In the genomic region with DNA sequence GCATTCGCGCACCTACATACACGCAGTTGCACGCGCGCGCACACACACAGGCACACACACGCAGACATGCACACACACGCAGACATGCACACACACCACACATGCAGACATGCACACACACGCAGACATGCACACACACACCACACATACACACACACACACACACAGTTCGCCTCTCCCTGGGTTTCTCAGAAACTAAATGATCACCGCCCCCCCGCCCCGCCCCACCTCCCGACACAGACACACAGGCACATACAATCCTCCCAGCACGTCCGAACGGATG, we compare ENCODE assay signal across 9 cellular contexts. TPM values are rescaled to one million over a fixed set of nuclear protein-coding genes. Genes with fewer than 3 reads are reported as not detected.
DNase-seq lines count a peak whose midpoint lies in the region; ATAC-seq and TF ChIP-seq lines count a peak whose summit lies in the region.
"Had no signal": no experiment of that assay in that cellular context is flagged by ENCODE, and none has a peak within 500 bp of the region (broad histone marks: within the 10 kb centered on the region; RNA-seq: fewer than 3 reads in every experiment).

No MANE protein-coding gene starts in this region.

- no peaks in the 10 kb centered on the region for H3K9me2 ChIP-seq in SK-N-SH

- peaks cover 71% of the 10 kb centered on the region for H3K27me3 Mint-ChIP-seq in activated naive CD4-positive, alpha-beta T cell treated with anti-CD3 and anti-CD28 coated beads, Interleukin-2, amount 10 ng/mL, durations not matched to agents 7 days and 5 days

- no peak for TF ChIP-seq EP300 in SK-N-SH (IDR thresholded peaks at IDR 0.05; ENCODE audit: borderline replicate concordance in 1 of 2, low read depth in 1 of 2, low read length in 1 of 2)

- CTCF ChIA-PET in SK-N-SH (lab: Yijun Ruan, JAX): no interaction called here
- CTCF ChIA-PET in activated naive CD4-positive, alpha-beta T cell treated with anti-CD3 and anti-CD28 coated beads, Interleukin-2, amount 10 ng/mL, durations not matched to agents 7 days and 5 days (lab: Charles Lee): interaction anchor here (1.1 kb wide), 1 partner anchor 52 kb away, joined by 4 read pairs; no protein-coding TSS in a partner anchor

- DNase-seq in SK-N-SH (no peak), HCEC 1CT (no peak), SHP77 treated with DMSO at 0.1 percent for 48 hours (lab: John Stamatoyannopoulos, UW) (no peak)
- peak; percentile 61 for DNase-seq in activated naive CD4-positive, alpha-beta T cell treated with anti-CD3 and anti-CD28 coated beads, Interleukin-2, amount 10 ng/mL, durations not matched to agents 7 days and 5 days
- peak; percentile 61 for DNase-seq in stimulated activated naive CD4-positive, alpha-beta T cell treated with Interleukin-2 at 50 U/mL for 16 hours (lab: John Stamatoyannopoulos, UW)

- H3K4me1 ChIP-seq in SK-N-SH (ENCODE audit: control insufficient read depth in 1 of 2, insufficient read depth in 2 of 2, low read depth in 1 of 2, low read length in 1 of 2) (peaks cover 0 to 10% of the 10 kb centered on the region in 2 experiments; a peak in 1 of 4 replicates), iPS-20b (ENCODE audit: insufficient read depth, low read length) (peaks cover 14% of the 10 kb centered on the region; the same call in 1 of the 2 replicates)

- H3K4me2 ChIP-seq in SK-N-SH: peak overlapping the region; percentile 93; the same call in 1 of the 2 replicates

- H3K4me1 Mint-ChIP-seq in activated naive CD4-positive, alpha-beta T cell treated with anti-CD3 and anti-CD28 coated beads, Interleukin-2, amount 10 ng/mL, durations not matched to agents 7 days and 5 days: peaks cover 51% of the 10 kb centered on the region

- no peaks in the 10 kb centered on the region for H3K9me3 ChIP-seq in SK-N-SH
- no peaks in the 10 kb centered on the region for H3K9me3 ChIP-seq in iPS-20b (ENCODE audit: insufficient read depth, low read depth, low read length)

- H3K79me2 ChIP-seq in SK-N-SH (ENCODE audit: insufficient read depth): no peaks in the 10 kb centered on the region

- H3K4me3 Mint-ChIP-seq in activated naive CD4-positive, alpha-beta T cell treated with anti-CD3 and anti-CD28 coated beads, Interleukin-2, amount 10 ng/mL, durations not matched to agents 7 days and 5 days: peak overlapping the region; percentile 91

- peaks cover 5% of the 10 kb centered on the region for H3F3A ChIP-seq in SK-N-SH (replicated peaks; ENCODE audit: insufficient read depth)

- H3K36me3 Mint-ChIP-seq in activated naive CD4-positive, alpha-beta T cell treated with anti-CD3 and anti-CD28 coated beads, Interleukin-2, amount 10 ng/mL, durations not matched to agents 7 days and 5 days: peaks cover 28% of the 10 kb centered on the region

- H3K27me3 ChIP-seq in SK-N-SH (ENCODE audit: insufficient read depth) (peaks cover 42% of the 10 kb centered on the region), iPS-20b (ENCODE audit: insufficient read depth, low read length) (peaks cover 75% of the 10 kb centered on the region)

- no peak for TF ChIP-seq CTCF in SK-N-SH (IDR thresholded peaks at IDR 0.05)

- no peak overlapping the region for H2AFZ ChIP-seq in SK-N-SH (ENCODE audit: low read depth)

- no peaks in the 10 kb centered on the region for H4K20me1 ChIP-seq in SK-N-SH (ENCODE audit: insufficient read depth)

- no peak overlapping the region for H3K27ac ChIP-seq in SK-N-SH (ENCODE audit: low read depth in 2 of 2, low read length in 1 of 2)
- no peak overlapping the region for H3K27ac ChIP-seq in iPS-20b (ENCODE audit: low read length)
- H3K27ac ChIP-seq: C4-2B had no signal

- no peak overlapping the region for H3K4me3 ChIP-seq in SK-N-SH (ENCODE audit: low read depth in 2 of 2, low read length in 1 of 2)
- H3K4me3 ChIP-seq in iPS-20b (ENCODE audit: low read length): peak overlapping the region; percentile 82

- H3K9ac ChIP-seq in SK-N-SH (no peak overlapping the region), iPS-20b (ENCODE audit: low read depth, low read length) (peak overlapping the region; percentile 72; the same call in 1 of the 2 replicates)

- H3K9me3 Mint-ChIP-seq in activated naive CD4-positive, alpha-beta T cell treated with anti-CD3 and anti-CD28 coated beads, Interleukin-2, amount 10 ng/mL, durations not matched to agents 7 days and 5 days: no peaks in the 10 kb centered on the region

- WGBS in SK-N-SH (ENCODE audit: low lambda C conversion rate): 6% methylated on average over 11 of the region's 18 CpGs

- no peak for TF ChIP-seq RAD21 in SK-N-SH (IDR thresholded peaks at IDR 0.05; ENCODE audit: low read length)

- peak overlapping the region; percentile 88 for H3K27ac Mint-ChIP-seq in activated naive CD4-positive, alpha-beta T cell treated with anti-CD3 and anti-CD28 coated beads, Interleukin-2, amount 10 ng/mL, durations not matched to agents 7 days and 5 days

- ATAC-seq in SK-N-SH treated with all-trans-retinoic acid at 6 μM for 48 hours (no peak), GM18861 (IDR thresholded peaks at IDR 0.05; ENCODE audit: unreplicated experiment) (no peak)

- no peaks in the 10 kb centered on the region for H3K36me3 ChIP-seq in SK-N-SH (replicated peaks in 1 of 2; ENCODE audit: control insufficient read depth in 1 of 2, insufficient read depth in 2 of 2, low read length in 1 of 2)
- 0 out of 2 replicates have a peak, but pooled peaks cover 4% of the 10 kb centered on the region for H3K36me3 ChIP-seq in iPS-20b (ENCODE audit: insufficient read depth, low read depth, low read length)

- POLR2A ChIA-PET in SK-N-SH (lab: Yijun Ruan, JAX): no interaction called here

TF ChIP-seq in SK-N-SH, 30 proteins besides CTCF, POLR2A, EP300 and RAD21 (continues in another document):
- TF ChIP-seq TEAD4 (IDR thresholded peaks at IDR 0.05; ENCODE audit: borderline replicate concordance, insufficient read depth): no peak
- TF ChIP-seq, protein P1, sequence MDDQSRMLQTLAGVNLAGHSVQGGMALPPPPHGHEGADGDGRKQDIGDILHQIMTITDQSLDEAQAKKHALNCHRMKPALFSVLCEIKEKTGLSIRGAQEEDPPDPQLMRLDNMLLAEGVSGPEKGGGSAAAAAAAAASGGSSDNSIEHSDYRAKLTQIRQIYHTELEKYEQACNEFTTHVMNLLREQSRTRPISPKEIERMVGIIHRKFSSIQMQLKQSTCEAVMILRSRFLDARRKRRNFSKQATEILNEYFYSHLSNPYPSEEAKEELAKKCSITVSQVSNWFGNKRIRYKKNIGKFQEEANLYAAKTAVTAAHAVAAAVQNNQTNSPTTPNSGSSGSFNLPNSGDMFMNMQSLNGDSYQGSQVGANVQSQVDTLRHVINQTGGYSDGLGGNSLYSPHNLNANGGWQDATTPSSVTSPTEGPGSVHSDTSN (IDR thresholded peaks at IDR 0.05): no peak
- no peak for TF ChIP-seq RCOR1 (IDR thresholded peaks at IDR 0.05; ENCODE audit: low read length)
- TF ChIP-seq, protein P2, sequence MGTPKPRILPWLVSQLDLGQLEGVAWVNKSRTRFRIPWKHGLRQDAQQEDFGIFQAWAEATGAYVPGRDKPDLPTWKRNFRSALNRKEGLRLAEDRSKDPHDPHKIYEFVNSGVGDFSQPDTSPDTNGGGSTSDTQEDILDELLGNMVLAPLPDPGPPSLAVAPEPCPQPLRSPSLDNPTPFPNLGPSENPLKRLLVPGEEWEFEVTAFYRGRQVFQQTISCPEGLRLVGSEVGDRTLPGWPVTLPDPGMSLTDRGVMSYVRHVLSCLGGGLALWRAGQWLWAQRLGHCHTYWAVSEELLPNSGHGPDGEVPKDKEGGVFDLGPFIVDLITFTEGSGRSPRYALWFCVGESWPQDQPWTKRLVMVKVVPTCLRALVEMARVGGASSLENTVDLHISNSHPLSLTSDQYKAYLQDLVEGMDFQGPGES (IDR thresholded peaks at IDR 0.05; ENCODE audit: low read depth, low read length): no peak
- TF ChIP-seq EZH2phosphoT487 (IDR thresholded peaks at IDR 0.05; ENCODE audit: borderline replicate concordance, low read depth): no peak
- TF ChIP-seq JUND (IDR thresholded peaks at IDR 0.05): no peak

TF ChIP-seq in SK-N-SH treated with all-trans-retinoic acid at 6 μM for 48 hours, 23 proteins besides CTCF, POLR2A, EP300 and RAD21:
- TF ChIP-seq, protein P3, sequence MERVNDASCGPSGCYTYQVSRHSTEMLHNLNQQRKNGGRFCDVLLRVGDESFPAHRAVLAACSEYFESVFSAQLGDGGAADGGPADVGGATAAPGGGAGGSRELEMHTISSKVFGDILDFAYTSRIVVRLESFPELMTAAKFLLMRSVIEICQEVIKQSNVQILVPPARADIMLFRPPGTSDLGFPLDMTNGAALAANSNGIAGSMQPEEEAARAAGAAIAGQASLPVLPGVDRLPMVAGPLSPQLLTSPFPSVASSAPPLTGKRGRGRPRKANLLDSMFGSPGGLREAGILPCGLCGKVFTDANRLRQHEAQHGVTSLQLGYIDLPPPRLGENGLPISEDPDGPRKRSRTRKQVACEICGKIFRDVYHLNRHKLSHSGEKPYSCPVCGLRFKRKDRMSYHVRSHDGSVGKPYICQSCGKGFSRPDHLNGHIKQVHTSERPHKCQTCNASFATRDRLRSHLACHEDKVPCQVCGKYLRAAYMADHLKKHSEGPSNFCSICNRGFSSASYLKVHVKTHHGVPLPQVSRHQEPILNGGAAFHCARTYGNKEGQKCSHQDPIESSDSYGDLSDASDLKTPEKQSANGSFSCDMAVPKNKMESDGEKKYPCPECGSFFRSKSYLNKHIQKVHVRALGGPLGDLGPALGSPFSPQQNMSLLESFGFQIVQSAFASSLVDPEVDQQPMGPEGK (CRISPR knock-in tag; IDR thresholded peaks at IDR 0.05; ENCODE audit: borderline replicate concordance): no peak
- TF ChIP-seq BACH2 (CRISPR knock-in tag; IDR thresholded peaks at IDR 0.05; ENCODE audit: borderline replicate concordance): no peak
TF ChIP-seq in SK-N-SH treated with all-trans-retinoic acid at 6 μM for 48 hours: peak in this region for 0.

RNA-seq across cellular contexts. Expression of a gene that starts 1.1 kb away (rescaled TPM):
- polyA plus RNA-seq in SK-N-SH (2012; rRNA removed): 0.73 and 0.90 TPM in 2 replicates
- polyA plus RNA-seq in SK-N-SH (2012; cell fraction: cytosol; rRNA removed): 0.62 and 0.76 TPM in 2 replicates
- 1.3 and 1.8 TPM in 2 replicates for polyA plus RNA-seq in SK-N-SH (2012; cell fraction: nucleus; rRNA removed)

Comparison
In these comparisons a context has a peak if more than half of its experiments do, and no peak if none do; other contexts are left out.
1. DNase-seq: peak in activated naive CD4-positive, alpha-beta T cell treated with anti-CD3 and anti-CD28 coated beads, Interleukin-2, amount 10 ng/mL, durations not matched to agents 7 days and 5 days (single experiment) and stimulated activated naive CD4-positive, alpha-beta T cell treated with Interleukin-2 at 50 U/mL for 16 hours (single experiment); none in SK-N-SH (single experiment), HCEC 1CT (single experiment) and SHP77 treated with DMSO at 0.1 percent for 48 hours (single experiment).